In the genomic region with DNA sequence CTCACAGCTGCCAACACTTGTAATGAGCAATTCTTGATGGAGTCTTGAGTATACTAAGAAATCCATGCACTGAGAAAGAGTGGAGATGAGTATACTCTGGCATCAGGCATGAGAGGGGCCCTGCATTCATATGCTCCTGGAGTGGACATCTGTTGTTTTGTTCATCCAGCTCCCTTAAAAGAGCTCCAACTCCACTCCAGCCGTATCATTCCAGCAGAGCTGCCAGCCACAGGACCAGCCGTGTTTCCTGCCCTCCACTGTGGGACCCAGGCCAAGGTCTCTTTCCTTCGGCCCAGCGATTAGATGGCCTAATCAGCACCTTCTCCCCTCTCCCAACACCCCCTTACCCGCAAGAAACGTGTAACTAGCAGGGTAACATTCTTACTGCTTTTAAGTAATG, we compare ENCODE assay signal across 17 cellular contexts.
A peak's percentile ranks its signal among the peaks of the same experiment; 100 is the strongest.
DNase-seq lines count a peak whose midpoint lies in the region; ATAC-seq lines count a peak whose summit lies in the region.
"Had no signal": no experiment of that assay in that cellular context is flagged by ENCODE, and none has a peak within 500 bp of the region (broad histone marks: within the 10 kb centered on the region; RNA-seq: fewer than 3 reads in every experiment).

No MANE protein-coding gene starts in this region.

- H3K36me3 ChIP-seq in GM23248 (ENCODE audit: low read depth), result no peaks in the 10 kb centered on the region
- no peaks in the 10 kb centered on the region for H3K36me3 ChIP-seq in CD4-positive, alpha-beta memory T cell (ENCODE audit: insufficient read depth, low read length)
- H3K36me3 ChIP-seq: left lung had no signal

- peak overlapping the region; percentile 59 for H2AFZ ChIP-seq in GM23248

- no peaks in the 10 kb centered on the region for H3K4me1 Mint-ChIP-seq in CD4-positive, alpha-beta memory T cell
- H3K4me1 Mint-ChIP-seq in effector memory CD8-positive, alpha-beta T cell (ENCODE audit: low read depth in 2 of 2), result no peaks in the 10 kb centered on the region

- intact Hi-C loops in CD4-positive, alpha-beta memory T cell (cut with micrococcal nuclease), result no loop called here

- peak overlapping the region; percentile 13; the same call in 1 of the 2 replicates for H3K27ac ChIP-seq in GM23248
- H3K27ac ChIP-seq in CD4-positive, alpha-beta memory T cell (ENCODE audit: low read depth, low read length), result no peak overlapping the region
- H3K27ac ChIP-seq: left lung, VCaP had no signal

- H3K4me2 ChIP-seq in GM23248 (ENCODE audit: unreplicated experiment), result peak overlapping the region; percentile 58

- H3K9ac ChIP-seq in GM23248, result peak overlapping the region; percentile 12; the same call in 1 of the 2 replicates

- no peaks in the 10 kb centered on the region for H3K27me3 ChIP-seq in GM23248 (replicated peaks; ENCODE audit: insufficient read depth)
- no peaks in the 10 kb centered on the region for H3K27me3 ChIP-seq in CD4-positive, alpha-beta memory T cell (ENCODE audit: insufficient read depth, low read length)
- H3K27me3 ChIP-seq: left lung had no signal

- no peak overlapping the region for H3K27ac Mint-ChIP-seq in CD4-positive, alpha-beta memory T cell
- no peak overlapping the region for H3K27ac Mint-ChIP-seq in effector memory CD8-positive, alpha-beta T cell
- H3K27ac Mint-ChIP-seq: T-helper 1 cell treated with Interleukin-12 subunit alpha and Interleukin-12 subunit beta and Interleukin-4 antibody, amounts not matched to agents 30 μg/mL and 1 μg/mL, for 36 hours had no signal

- WGBS in GM23248 (ENCODE audit: low coverage in 1 of 2, low lambda C conversion rate in 2 of 2, missing lambda C conversion rate in 2 of 2), 2 experiments, result 18 to 26% methylated on average over 6 of the region's 6 CpGs

- POLR2A ChIA-PET in CD4-positive, alpha-beta memory T cell (lab: Charles Lee; ENCODE audit: partially characterized antibody), result no interaction called here

- H3K27me3 Mint-ChIP-seq in CD4-positive, alpha-beta memory T cell, result peaks cover 0 to 2% of the 10 kb centered on the region in 2 donors
- H3K27me3 Mint-ChIP-seq in effector memory CD8-positive, alpha-beta T cell, result no peaks in the 10 kb centered on the region

- H3K36me3 Mint-ChIP-seq in CD4-positive, alpha-beta memory T cell, result no peaks in the 10 kb centered on the region
- H3K36me3 Mint-ChIP-seq in effector memory CD8-positive, alpha-beta T cell (ENCODE audit: insufficient read depth), result no peaks in the 10 kb centered on the region

- H3K9me3 ChIP-seq in GM23248 (ENCODE audit: low read depth), result no peaks in the 10 kb centered on the region
- H3K9me3 ChIP-seq in CD4-positive, alpha-beta memory T cell (ENCODE audit: control insufficient read depth in 1 of 2, low read length in 2 of 2), result no peaks in the 10 kb centered on the region
- H3K9me3 ChIP-seq: left lung had no signal

- CTCF ChIA-PET in CD4-positive, alpha-beta memory T cell (lab: Charles Lee; ENCODE audit: partially characterized antibody), result no interaction called here

- DNase-seq in AG08395 (ENCODE audit: low spot score), result peak; percentile 18
- DNase-seq in GM23248, result peak; percentile 37
- peak; percentile 22 for DNase-seq in cerebellar cortex (ENCODE audit: low spot score)
- peak; percentile 5 for DNase-seq in iris pigment epithelial cell (ENCODE audit: low read depth)
- no peak for DNase-seq in CD4-positive, alpha-beta memory T cell
- no peak for DNase-seq in HCEC 1CT
- DNase-seq in effector memory CD8-positive, alpha-beta T cell, result no peak
- DNase-seq: activated CD4-positive, alpha-beta T cell treated with anti-CD3 and anti-CD28 coated beads, Interleukin-2, amount 50 U/mL, for 4 hours; activated T-cell treated with anti-CD3 and anti-CD28 coated beads for 4 hours; left lung; NCI-H1417; occipital lobe; SHP77; stimulated activated CD4-positive, alpha-beta T cell treated with anti-CD3 and anti-CD28 coated beads, Interleukin-2, amount 100 ng/mL, for 48 hours had no signal

- peaks cover 33% of the 10 kb centered on the region for H3K4me1 ChIP-seq in GM23248 (ENCODE audit: insufficient read depth)
- no peaks in the 10 kb centered on the region for H3K4me1 ChIP-seq in CD4-positive, alpha-beta memory T cell (ENCODE audit: insufficient read depth, low read length)
- H3K4me1 ChIP-seq: left lung had no signal

- H3F3A ChIP-seq in GM23248 (ENCODE audit: insufficient read depth), result peaks cover 28% of the 10 kb centered on the region

- H3K9me2 ChIP-seq in GM23248 (ENCODE audit: insufficient read depth), result no peaks in the 10 kb centered on the region

- peak overlapping the region; percentile 55 for H3K4me3 ChIP-seq in GM23248
- no peak overlapping the region for H3K4me3 ChIP-seq in CD4-positive, alpha-beta memory T cell (ENCODE audit: low read length in 2 of 2)
- H3K4me3 ChIP-seq: left lung had no signal

- no peak for ATAC-seq in effector memory CD8-positive, alpha-beta T cell (replicated peaks)
- ATAC-seq in GM19452 (IDR thresholded peaks at IDR 0.05; ENCODE audit: unreplicated experiment), result no peak
- ATAC-seq: left lung had no signal

- H3K9me3 Mint-ChIP-seq in CD4-positive, alpha-beta memory T cell, result no peaks in the 10 kb centered on the region
- H3K9me3 Mint-ChIP-seq in effector memory CD8-positive, alpha-beta T cell, result no peaks in the 10 kb centered on the region
- H3K9me3 Mint-ChIP-seq: T-helper 1 cell treated with Interleukin-12 subunit alpha and Interleukin-12 subunit beta and Interleukin-4 antibody, amounts not matched to agents 30 μg/mL and 1 μg/mL, for 36 hours had no signal

- H3K79me2 ChIP-seq in GM23248 (ENCODE audit: insufficient read depth), result no peaks in the 10 kb centered on the region

- H4K20me1 ChIP-seq in GM23248 (ENCODE audit: insufficient read depth), result no peaks in the 10 kb centered on the region

- in situ Hi-C loops in GM23248 (cut with MboI), result no loop called here

- no peak overlapping the region for H3K4me3 Mint-ChIP-seq in CD4-positive, alpha-beta memory T cell
- no peak overlapping the region for H3K4me3 Mint-ChIP-seq in effector memory CD8-positive, alpha-beta T cell
- H3K4me3 Mint-ChIP-seq: T-helper 1 cell treated with Interleukin-12 subunit alpha and Interleukin-12 subunit beta and Interleukin-4 antibody, amounts not matched to agents 30 μg/mL and 1 μg/mL, for 36 hours had no signal

Comparison
In these comparisons a context has a peak if more than half of its experiments do, and no peak if none do; other contexts are left out.
1. DNase-seq: peak in AG08395 (single experiment), GM23248 (single experiment), cerebellar cortex (single experiment) and iris pigment epithelial cell (single experiment); none in CD4-positive, alpha-beta memory T cell (0 of 5), HCEC 1CT (single experiment) and effector memory CD8-positive, alpha-beta T cell (0 of 3).